Comparison of ENCODE assay signal across 12 cellular contexts in genomic region chr4:80182237-80182866, GRCh38. TPM values are rescaled to one million over a fixed set of nuclear protein-coding genes. Genes with fewer than 3 reads are reported as not detected.
DNase-seq lines count a peak whose midpoint lies in the region; ATAC-seq and TF ChIP-seq lines count a peak whose summit lies in the region.
"Had no signal": no experiment of that assay in that cellular context is flagged by ENCODE, and none has a peak within 500 bp of the region (broad histone marks: within the 10 kb centered on the region; RNA-seq: fewer than 3 reads in every experiment).

No MANE protein-coding gene starts in this region.

- intact Hi-C loops in IMR-90 (cut with micrococcal nuclease) = loop anchor here (5.0 to 10.0 kb wide), 3 partner anchors 528 to 1138 kb away; no protein-coding TSS in a partner anchor

- DNase-seq in SK-N-SH (no peak), IMR-90 (no peak), GF-D8 (lab: John Stamatoyannopoulos, UW) (no peak), SHP77 (lab: John Stamatoyannopoulos, UW) (no peak), suprapubic skin (ENCODE audit: low spot score in 2 of 2) (no peak)
- DNase-seq in central memory CD4-positive, alpha-beta T cell = peak; percentile 33
- DNase-seq in stimulated activated CD8-positive, alpha-beta memory T cell treated with anti-CD3 and anti-CD28 coated beads, Interleukin-4, amount 100 ng/mL, for 48 hours = peak; percentile 44
- DNase-seq: NCI-H748 treated with DMSO at 0.1 percent for 48 hours, WERI-Rb-1 had no signal

- H3K4me3 ChIP-seq in SK-N-SH (ENCODE audit: low read depth in 2 of 2, low read length in 1 of 2) (no peak overlapping the region), IMR-90 (ENCODE audit: insufficient read depth, low read depth, low read length) (no peak overlapping the region), suprapubic skin (no peak overlapping the region)
- H3K4me3 ChIP-seq: A549 had no signal

- H3K9me1 ChIP-seq in IMR-90 (ENCODE audit: insufficient read depth, low read length) = peaks cover 11% of the 10 kb centered on the region

- H3K4ac ChIP-seq in IMR-90 (ENCODE audit: low read depth, low read length) = peak overlapping the region; percentile 94; the same call in 1 of the 2 replicates

- no peak overlapping the region for H2BK20ac ChIP-seq in IMR-90 (ENCODE audit: low read depth, low read length)

- in situ Hi-C loops in IMR-90 (cut with MboI; ENCODE audit: low sequenced_read_pairs) = loop anchor here (5.0 kb wide), 1 partner anchor 110 kb away; the partner anchor contains the start of gene ANTXR2

- no peak for TF ChIP-seq POLR2A in IMR-90 (IDR thresholded peaks at IDR 0.05; ENCODE audit: low read depth, low read length)
- TF ChIP-seq POLR2A in suprapubic skin (IDR thresholded peaks at IDR 0.05) = no peak

- H3K4me1 ChIP-seq in SK-N-SH (ENCODE audit: control insufficient read depth in 1 of 2, insufficient read depth in 2 of 2, low read depth in 1 of 2, low read length in 1 of 2) = peaks cover 0 to 7% of the 10 kb centered on the region in 2 experiments; a peak in 1 of 4 replicates
- peaks cover 9% of the 10 kb centered on the region for H3K4me1 ChIP-seq in IMR-90 (ENCODE audit: control insufficient read depth, insufficient read depth, low read length)
- H3K4me1 ChIP-seq in suprapubic skin = peaks cover 32% of the 10 kb centered on the region
- H3K4me1 ChIP-seq: A549 had no signal

- peak overlapping the region; percentile 52; the same call in 1 of the 3 replicates for H2BK15ac ChIP-seq in IMR-90 (ENCODE audit: low read depth, low read length)

- no peak overlapping the region for H4K5ac ChIP-seq in IMR-90 (ENCODE audit: low read depth, low read length)

- no peak for TF ChIP-seq CTCF in SK-N-SH (IDR thresholded peaks at IDR 0.05)
- no peak for TF ChIP-seq CTCF in IMR-90 (conservative IDR thresholded peaks at IDR 0.05; ENCODE audit: low read depth, low read length)
- TF ChIP-seq CTCF in suprapubic skin (IDR thresholded peaks at IDR 0.05) = no peak

- no peaks in the 10 kb centered on the region for H3K9me2 ChIP-seq in SK-N-SH

- no peak overlapping the region for H3K14ac ChIP-seq in IMR-90 (replicated peaks; ENCODE audit: low read depth, low read length)

- H3F3A ChIP-seq in SK-N-SH (replicated peaks; ENCODE audit: insufficient read depth) = peaks cover 5% of the 10 kb centered on the region

- H4K20me1 ChIP-seq in SK-N-SH (ENCODE audit: insufficient read depth) = no peaks in the 10 kb centered on the region
- no peaks in the 10 kb centered on the region for H4K20me1 ChIP-seq in IMR-90 (ENCODE audit: insufficient read depth, low read length)

- no peak overlapping the region for H2AFZ ChIP-seq in SK-N-SH (ENCODE audit: low read depth)
- peak overlapping the region; percentile 80 for H2AFZ ChIP-seq in IMR-90 (replicated peaks; ENCODE audit: low read length, poor library complexity)

- CTCF ChIA-PET in SK-N-SH (lab: Yijun Ruan, JAX) = interaction anchor here (1.0 to 6.7 kb wide), 3 partner anchors 14 to 147 kb away, joined by 3 to 54 read pairs (median 3); partner anchors contain the start of gene PRDM8
- CTCF ChIA-PET in IMR-90 (lab: Yijun Ruan, JAX) = interaction anchor here (1.2 kb wide), 1 partner anchor 38 kb away, joined by 4 read pairs; no protein-coding TSS in a partner anchor

- peak overlapping the region; percentile 1 for H2AK9ac ChIP-seq in IMR-90 (replicated peaks; ENCODE audit: low read depth, low read length, poor library complexity)

- no peak overlapping the region for H4K91ac ChIP-seq in IMR-90 (ENCODE audit: insufficient read depth, low read depth, low read length)

- BruUV-seq in IMR-90 (replicated peaks; lab: Mats Ljungman, UMichigan) = no TSS peak

- H3K27me3 ChIP-seq in SK-N-SH (ENCODE audit: insufficient read depth) (no peaks in the 10 kb centered on the region), IMR-90 (ENCODE audit: control insufficient read depth, insufficient read depth, low read length) (no peaks in the 10 kb centered on the region), suprapubic skin (peaks cover 36% of the 10 kb centered on the region)

- H2BK120ac ChIP-seq in IMR-90 (ENCODE audit: low read depth, low read length) = peak overlapping the region; percentile 1; the same call in 1 of the 2 replicates

- H3K9me3 ChIP-seq in SK-N-SH (peaks cover 4% of the 10 kb centered on the region; the same call in 1 of the 2 replicates), IMR-90 (ENCODE audit: control insufficient read depth, insufficient read depth, low read length) (0 out of 2 replicates have a peak, but pooled peaks cover 2% of the 10 kb centered on the region), suprapubic skin (peaks cover 4% of the 10 kb centered on the region)

- POLR2A ChIA-PET in SK-N-SH (lab: Yijun Ruan, JAX) (no interaction called here), IMR-90 (lab: Charles Lee; ENCODE audit: unreplicated experiment) (interaction anchor here (0.6 kb wide), 1 partner anchor 70 kb away, joined by 4 read pairs; no protein-coding TSS in a partner anchor)

- peak overlapping the region in 1 of 2 experiments; percentile 69; a peak in 2 of 4 replicates for H4K8ac ChIP-seq in IMR-90 (ENCODE audit: low read depth in 2 of 2, low read length in 2 of 2)

- TF ChIP-seq EP300 in SK-N-SH (IDR thresholded peaks at IDR 0.05; ENCODE audit: borderline replicate concordance in 1 of 2, low read depth in 1 of 2, low read length in 1 of 2) = no peak
- TF ChIP-seq EP300 in suprapubic skin (IDR thresholded peaks at IDR 0.05) = no peak

- WGBS in SK-N-SH (ENCODE audit: low lambda C conversion rate) = 84% methylated on average over 10 of the region's 10 CpGs
- 70% methylated on average over 5 of the region's 10 CpGs; no CpG with 5 or more reads in 1 of the 2 experiments for WGBS in IMR-90 (ENCODE audit: extremely low coverage in 2 of 2, insufficient read length in 1 of 2), 2 experiments
- 17% methylated on average over 10 of the region's 10 CpGs for WGBS in suprapubic skin

- no peak overlapping the region for H3K56ac ChIP-seq in IMR-90 (ENCODE audit: extremely low read depth, insufficient read depth, low read length)

- H2BK5ac ChIP-seq in IMR-90 (ENCODE audit: low read depth, low read length, poor library complexity, severe bottlenecking) = no peak overlapping the region

- H3K9ac ChIP-seq in SK-N-SH (no peak overlapping the region), IMR-90 (ENCODE audit: low read depth, low read length) (no peak overlapping the region)

- peaks cover 5 to 32% of the 10 kb centered on the region in 2 experiments; a peak in 3 of 4 replicates for H3K79me1 ChIP-seq in IMR-90 (ENCODE audit: low read depth in 1 of 2, low read length in 2 of 2)

- no peak overlapping the region for H3K4me2 ChIP-seq in SK-N-SH
- H3K4me2 ChIP-seq in IMR-90 (ENCODE audit: low read depth, low read length) = no peak overlapping the region; the same call in 1 of the 2 replicates

- TF ChIP-seq RAD21 in SK-N-SH (IDR thresholded peaks at IDR 0.05; ENCODE audit: low read length) = no peak
- no peak for TF ChIP-seq RAD21 in IMR-90 (IDR thresholded peaks at IDR 0.05; ENCODE audit: low read length)

- dilution Hi-C loops in IMR-90 (cut with HindIII; ENCODE audit: low sequenced_read_pairs, unreplicated experiment) = no loop called here

- H3K18ac ChIP-seq in IMR-90 (ENCODE audit: low read depth, low read length) = no peak overlapping the region

- no peak overlapping the region for H3K27ac ChIP-seq in SK-N-SH (ENCODE audit: low read depth in 2 of 2, low read length in 1 of 2)
- H3K27ac ChIP-seq in IMR-90 (ENCODE audit: insufficient read depth, low read length) = no peak overlapping the region
- no peak overlapping the region for H3K27ac ChIP-seq in suprapubic skin
- H3K27ac ChIP-seq: A549 had no signal

- ATAC-seq in SK-N-SH treated with all-trans-retinoic acid at 6 μM for 48 hours (no peak), IMR-90 (ENCODE audit: low read depth) (no peak)

- H2AK5ac ChIP-seq in IMR-90 (ENCODE audit: low read depth, low read length) = peak overlapping the region; percentile 72; the same call in 1 of the 2 replicates

- peak overlapping the region; percentile 85; the same call in 1 of the 2 replicates for H3K23ac ChIP-seq in IMR-90 (ENCODE audit: low read depth, low read length)

- H3K36me3 ChIP-seq in SK-N-SH (replicated peaks in 1 of 2; ENCODE audit: control insufficient read depth in 1 of 2, insufficient read depth in 2 of 2, low read length in 1 of 2) = no peaks in the 10 kb centered on the region
- H3K36me3 ChIP-seq in IMR-90 (ENCODE audit: control insufficient read depth, insufficient read depth, low read length) = no peaks in the 10 kb centered on the region
- H3K36me3 ChIP-seq in suprapubic skin = no peaks in the 10 kb centered on the region
- H3K36me3 ChIP-seq: WERI-Rb-1 had no signal

- H3K79me2 ChIP-seq in SK-N-SH (ENCODE audit: insufficient read depth) = no peaks in the 10 kb centered on the region

TF ChIP-seq in SK-N-SH, 30 proteins besides CTCF, POLR2A, EP300 and RAD21 (continues in another document):
- no peak for TF ChIP-seq GATA2 (CRISPR knock-in tag; IDR thresholded peaks at IDR 0.05)

TF ChIP-seq in SK-N-SH treated with all-trans-retinoic acid at 6 μM for 48 hours, 23 proteins besides CTCF, POLR2A, EP300 and RAD21 (continues in another document):
- TF ChIP-seq ZNF565 (CRISPR knock-in tag; conservative IDR thresholded peaks at IDR 0.05; ENCODE audit: low read depth) = no peak
- no peak for TF ChIP-seq BACH2 (CRISPR knock-in tag; IDR thresholded peaks at IDR 0.05; ENCODE audit: borderline replicate concordance)
- TF ChIP-seq ISL1 (CRISPR knock-in tag; IDR thresholded peaks at IDR 0.05) = no peak

TF ChIP-seq in IMR-90, 13 proteins besides CTCF, POLR2A, EP300 and RAD21 (continues in another document):
- TF ChIP-seq FOS (IDR thresholded peaks at IDR 0.05; ENCODE audit: low read depth, low read length) = no peak
- no peak for TF ChIP-seq ELK1 (IDR thresholded peaks at IDR 0.05; ENCODE audit: borderline replicate concordance, low read depth, low read length)
- no peak for TF ChIP-seq NFE2L2 (IDR thresholded peaks at IDR 0.05; ENCODE audit: low read depth, low read length)
- TF ChIP-seq CEBPB (IDR thresholded peaks at IDR 0.05; ENCODE audit: low read depth, low read length) = no peak

RNA-seq across cellular contexts. Expression of gene PRDM8, which starts 15.0 kb away (rescaled TPM):
- 3.5 and 3.7 TPM in 2 replicates for polyA plus RNA-seq in SK-N-SH (2012; rRNA removed)
- polyA plus RNA-seq in SK-N-SH (2012; cell fraction: cytosol; rRNA removed) = 2.3 and 2.6 TPM in 2 replicates
- 10.2 and 11.7 TPM in 2 replicates for polyA plus RNA-seq in SK-N-SH (2012; cell fraction: nucleus; rRNA removed)
- total RNA-seq in IMR-90 (2012; rRNA removed) = 5.0 and 5.7 TPM in 2 replicates
- 15.8 and 16.8 TPM in 2 replicates for polyA plus RNA-seq in IMR-90 (2012; rRNA removed)
- polyA plus RNA-seq in IMR-90 (2012; cell fraction: cytosol; rRNA removed) = 9.1 and 12.2 TPM in 2 replicates
- polyA plus RNA-seq in IMR-90 (2012; cell fraction: nucleus; rRNA removed; ENCODE audit: low replicate concordance) = 32.9 and 37.2 TPM in 2 replicates
- 1 to 10 TPM in 2 of 4 donors, under 1 TPM in 2; 0.49 to 1.9 (median 1.1) TPM for total RNA-seq in suprapubic skin
- total RNA-seq: HepG2 had no signal

Comparison
In these comparisons a context has a peak if more than half of its experiments do, and no peak if none do; other contexts are left out.
1. DNase-seq: peak in central memory CD4-positive, alpha-beta T cell (single experiment) and stimulated activated CD8-positive, alpha-beta memory T cell treated with anti-CD3 and anti-CD28 coated beads, Interleukin-4, amount 100 ng/mL, for 48 hours (single experiment); none in SK-N-SH (single experiment), IMR-90 (single experiment), GF-D8 (single experiment), SHP77 (0 of 2) and suprapubic skin (0 of 2).